8 cellular contexts compared by ENCODE assay signal in genomic region chr6:144343736-144344428, GRCh38. TPM values are rescaled to one million over a fixed set of nuclear protein-coding genes. Genes with fewer than 3 reads are reported as not detected.
A peak's percentile ranks its signal among the peaks of the same experiment; 100 is the strongest.
DNase-seq lines count a peak whose midpoint lies in the region; ATAC-seq, FAIRE-seq and TF ChIP-seq lines count a peak whose summit lies in the region.

No MANE protein-coding gene starts in this region.

- H3K4me3 ChIP-seq in A549 = no peak overlapping the region
- peak overlapping the region in 11 of 12 donors; percentile 19 to 54 (median 36) for H3K4me3 ChIP-seq in heart left ventricle
- peak overlapping the region; percentile 26 for H3K4me3 ChIP-seq in thoracic aorta

- no peak for TF ChIP-seq RAD21 in A549 (conservative IDR thresholded peaks at IDR 0.05 in 1 of 2, IDR thresholded peaks at IDR 0.05 in 1 of 2)

- H3K27ac ChIP-seq in A549 (peak overlapping the region; percentile 75 to 89), heart left ventricle (peak overlapping the region; percentile 40 to 82 (median 70)), thoracic aorta (no peak overlapping the region)

- peak in 1 of 2 experiments; percentile 68 for DNase-seq in A549 (ENCODE audit: low read depth in 1 of 2, low spot score in 1 of 2)
- peak in 3 of 5 experiments; percentile 44 to 89 (median 73) for DNase-seq in T-helper 2 cell
- DNase-seq in heart left ventricle = peak in 2 of 5 donors; percentile 37 to 47
- no peak for DNase-seq in thoracic aorta (ENCODE audit: low spot score)
- no peak for DNase-seq in kidney tubule cell (ENCODE audit: low spot score)
- DNase-seq in NCI-H446 (lab: John Stamatoyannopoulos, UW) = no peak

- no peak for TF ChIP-seq EP300 in A549 (IDR thresholded peaks at IDR 0.05)

- POLR2A ChIA-PET in A549 (lab: Yijun Ruan, JAX) = interaction anchor here (0.6 kb wide), 1 partner anchor 79 kb away, joined by 3 read pairs; no protein-coding TSS in a partner anchor

- H3K27me3 ChIP-seq in heart left ventricle (no peaks in the 10 kb centered on the region), thoracic aorta (replicated peaks; ENCODE audit: insufficient read depth) (no peaks in the 10 kb centered on the region)

- H3K4me2 ChIP-seq in A549 = peak overlapping the region; percentile 71

- CTCF ChIA-PET in A549 (lab: Yijun Ruan, JAX) = no interaction called here

- FAIRE-seq in A549 (lab: Jason Lieb, UNC) = no peak

- intact Hi-C loops in heart left ventricle (cut with DNase I) = loop anchor here in 5 of 10 donors (5.0 to 10.0 kb wide), 4 partner anchors 33 to 59 kb away; partner anchors contain the start of gene UTRN (in 3 of the 5)

- 40% methylated on average over 10 of the region's 10 CpGs for WGBS in A549 (ENCODE audit: missing lambda C conversion rate)
- 45 to 59% (median 51%) methylated on average over 10 of the region's 10 CpGs for WGBS in heart left ventricle, 4 donors

- H3K9me3 ChIP-seq in A549 = no peaks in the 10 kb centered on the region
- no peaks in the 10 kb centered on the region for H3K9me3 ChIP-seq in heart left ventricle
- no peaks in the 10 kb centered on the region for H3K9me3 ChIP-seq in thoracic aorta

- peak; percentile 52 to 79; a peak in 4 of 6 replicates for ATAC-seq in A549
- ATAC-seq in GM18909 (IDR thresholded peaks at IDR 0.05; ENCODE audit: poor library complexity, unreplicated experiment) = peak; percentile 52
- peak; percentile 45 for ATAC-seq in HG03139 (IDR thresholded peaks at IDR 0.05; ENCODE audit: unreplicated experiment)
- peak; percentile 63 to 86 (median 76) for ATAC-seq in heart left ventricle
- ATAC-seq in thoracic aorta (ENCODE audit: insufficient number of reproducible peaks, low FRiP score, low read depth) = no peak

- H3K4me1 ChIP-seq in A549 = peaks cover 73% of the 10 kb centered on the region
- H3K4me1 ChIP-seq in heart left ventricle = peaks cover 17 to 99% (median 77%) of the 10 kb centered on the region in 12 donors
- peaks cover 35 to 63% of the 10 kb centered on the region in 2 donors for H3K4me1 ChIP-seq in thoracic aorta (ENCODE audit: control insufficient read depth in 1 of 2, low read depth in 2 of 2)

- TF ChIP-seq POLR2A in A549 (IDR thresholded peaks at IDR 0.05; ENCODE audit: low read length) = no peak
- TF ChIP-seq POLR2A in heart left ventricle (IDR thresholded peaks at IDR 0.05) = no peak

- no peak for TF ChIP-seq CTCF in A549 (IDR thresholded peaks at IDR 0.05)
- TF ChIP-seq CTCF in heart left ventricle (IDR thresholded peaks at IDR 0.05) = no peak
- TF ChIP-seq CTCF in thoracic aorta (IDR thresholded peaks at IDR 0.05) = no peak

- H3K36me3 ChIP-seq in heart left ventricle (no peaks in the 10 kb centered on the region), thoracic aorta (no peaks in the 10 kb centered on the region)

TF ChIP-seq in A549, 52 proteins besides CTCF, POLR2A, EP300 and RAD21:
- TF ChIP-seq MAX (IDR thresholded peaks at IDR 0.05) (no peak), GATA3 (IDR thresholded peaks at IDR 0.05; ENCODE audit: borderline replicate concordance) (peak; percentile 26; the same call in 1 of the 2 replicates)

RNA-seq across cellular contexts. Expression of gene UTRN, which starts 58.7 kb away (rescaled TPM):
- polyA plus RNA-seq in A549 (2011; rRNA removed) (20.8 and 30.6 TPM in 2 replicates), A549 (2017; fragmentation: RNase III; extraction: RNeasy Plus Mini Kit Qiagen cat#74134 plus additional on column Dnase treatment) (10.6 to 11.3 TPM (median 11.2 TPM) in 3 replicates), heart left ventricle (10 to 100 TPM; 13.9 to 28.8 TPM)
- polyA plus RNA-seq in A549 (2012; cell fraction: cytosol; rRNA removed) = 3.5 TPM in 2 replicates
- 5.8 and 9.8 TPM in 2 replicates for polyA plus RNA-seq in A549 (2012; cell fraction: nucleus; rRNA removed)
- 34.9 and 37.7 TPM in 2 replicates for polyA minus RNA-seq in A549 (2011; rRNA and poly(A)+ RNA removed)
- total RNA-seq in heart left ventricle (100 to 1,000 TPM in 3 of 9 donors, 10 to 100 TPM in 6; 69.3 to 129 (median 86.0) TPM), thoracic aorta (100 to 1,000 TPM; 163 to 243 TPM)

Comparison
In these comparisons a context has a peak if more than half of its experiments do, and no peak if none do; other contexts are left out.
1. DNase-seq: peak in T-helper 2 cell (3 of 5); none in thoracic aorta (single experiment), kidney tubule cell (single experiment) and NCI-H446 (0 of 2).
2. H3K27ac ChIP-seq: peak in A549 (2 of 2) and heart left ventricle (12 of 12); none in thoracic aorta (0 of 2).